In genomic region chr15:70613259-70613658, GRCh38 we compare ENCODE assay signal across 22 cellular contexts.
"Had no signal": no experiment of that assay in that cellular context is flagged by ENCODE, and none has a peak within 500 bp of the region (broad histone marks: within the 10 kb centered on the region; RNA-seq: fewer than 3 reads in every experiment).

No MANE protein-coding gene starts in this region.

- H3K36me3 Mint-ChIP-seq: naive B cell had no signal

- ATAC-seq: left colon; left ventricle myocardium superior; stimulated activated naive CD8-positive, alpha-beta T cell treated with anti-CD3 and anti-CD28 coated beads, Interleukin-15, Interleukin-2, amounts not matched to agents 100 U/mL and 50 U/mL, for 24 hours had no signal

- H3K27ac Mint-ChIP-seq: naive B cell had no signal

- H3K4me3 Mint-ChIP-seq: naive B cell had no signal

- H3K27me3 ChIP-seq: hepatocyte, neutrophil, right atrium auricular region, testis, tibial nerve had no signal

- H3K9me3 ChIP-seq: esophagus squamous epithelium, neutrophil, right atrium auricular region, testis, tibial nerve had no signal

- DNase-seq: central memory CD4-positive, alpha-beta T cell; cortex of kidney; dorsolateral prefrontal cortex; effector CD8-positive, alpha-beta T cell; esophagus squamous epithelium; foreskin melanocyte; head of caudate nucleus; kidney; left colon; left ventricle myocardium superior; mesendoderm; naive B cell; posterior cingulate gyrus; stimulated activated CD4-positive, alpha-beta T cell treated with anti-CD3 and anti-CD28 coated beads, Interleukin-2, amount 100 ng/mL, for 48 hours; stimulated activated naive CD8-positive, alpha-beta T cell treated with anti-CD3 and anti-CD28 coated beads, Interleukin-15, Interleukin-2, amounts not matched to agents 100 U/mL and 50 U/mL, for 24 hours; testis had no signal

- H3K4me1 ChIP-seq: right atrium auricular region had no signal

- H3K4me1 Mint-ChIP-seq: naive B cell had no signal

- H3K36me3 ChIP-seq: esophagus squamous epithelium, neutrophil, right atrium auricular region, tibial nerve had no signal

- H3K4me3 ChIP-seq: dorsolateral prefrontal cortex, esophagus squamous epithelium, hepatocyte, lung, right atrium auricular region, smooth muscle cell, testis, tibial nerve had no signal

- H3K27ac ChIP-seq: dorsolateral prefrontal cortex, esophagus squamous epithelium, hepatocyte, neutrophil, right atrium auricular region, testis, tibial nerve had no signal
